2 cellular contexts compared by ENCODE assay signal in genomic region chr3:128317698-128318231, GRCh38.
TF ChIP-seq lines count a peak whose summit lies in the region.

No MANE protein-coding gene starts in this region.

TF ChIP-seq in SK-N-SH, 30 proteins besides CTCF, POLR2A, EP300 and RAD21 (continued from another document):
- TF ChIP-seq MXI1 (IDR thresholded peaks at IDR 0.05; ENCODE audit: low read depth, low read length) (no peak), YY1 (IDR thresholded peaks at IDR 0.05; ENCODE audit: low read depth) (no peak), FOXJ3 (CRISPR knock-in tag; IDR thresholded peaks at IDR 0.05) (no peak)

TF ChIP-seq in HEK293T, 16 proteins besides CTCF, POLR2A, EP300 and RAD21 (continued from another document):
- TF ChIP-seq LEF1 (IDR thresholded peaks at IDR 0.05; ENCODE audit: borderline replicate concordance), result no peak
